6 cellular contexts compared by ENCODE assay signal in genomic region chr13:97891964-97892363, GRCh38.
A peak's percentile ranks its signal among the peaks of the same experiment; 100 is the strongest.
DNase-seq lines count a peak whose midpoint lies in the region; ATAC-seq and TF ChIP-seq lines count a peak whose summit lies in the region.
"Not testable (repeated sequence)": the region's sequence is repeated elsewhere in the genome, so short reads cannot be mapped to it uniquely, and the experiment has no call there.

No MANE protein-coding gene starts in this region.

- peak overlapping the region; percentile 16; the same call in 1 of the 2 replicates for H2AFZ ChIP-seq in GM23248
- H2AFZ ChIP-seq in mesenchymal stem cell (ENCODE audit: low read depth, low read length) = not testable (repeated sequence)

- not testable (repeated sequence) for H3K4me2 ChIP-seq in GM23248 (ENCODE audit: unreplicated experiment); mesenchymal stem cell (ENCODE audit: low read length, poor library complexity, severe bottlenecking)

- not testable (repeated sequence) for H3K4me3 ChIP-seq in GM23248; mesenchymal stem cell (ENCODE audit: insufficient read depth in 1 of 2, low read depth in 1 of 2, low read length in 2 of 2)

- peak overlapping the region; percentile 62 for H3K27ac ChIP-seq in GM23248
- not testable (repeated sequence) for H3K27ac ChIP-seq in mesenchymal stem cell (ENCODE audit: low read length, poor library complexity, severe bottlenecking)

- peak overlapping the region; percentile 12 for H3K27ac Mint-ChIP-seq in chondrocyte (ENCODE audit: unreplicated experiment)
- H3K27ac Mint-ChIP-seq in stimulated activated naive B cell treated with anti-CD40 and anti-IgM and Interleukin-4, amounts not matched to agents 10 μg/mL and 1 μg/mL and 100 μg/mL, for 72 hours = peak overlapping the region; percentile 32

- not testable (repeated sequence) for H3K4ac ChIP-seq in mesenchymal stem cell (ENCODE audit: low read depth in 1 of 2, low read length in 2 of 2)

- H2AK5ac ChIP-seq in mesenchymal stem cell (ENCODE audit: low read length, severe bottlenecking) = not testable (repeated sequence)

- not testable (repeated sequence) for H3K36me3 Mint-ChIP-seq in chondrocyte (ENCODE audit: low read depth); stimulated activated naive B cell treated with anti-CD40 and anti-IgM and Interleukin-4, amounts not matched to agents 10 μg/mL and 1 μg/mL and 100 μg/mL, for 72 hours

- TF ChIP-seq CTCF in chondrocyte (IDR thresholded peaks at IDR 0.05) = not testable (repeated sequence)

- DNase-seq in GM23248 (peak; percentile 10), fibroblast of gingiva (ENCODE audit: low read depth) (peak; percentile 37)
- DNase-seq in chondrocyte (ENCODE audit: low spot score); mesenchymal stem cell; stimulated activated naive B cell treated with anti-CD40 and anti-IgM and Interleukin-4, amounts not matched to agents 10 μg/mL and 1 μg/mL and 100 μg/mL, for 72 hours: not testable (repeated sequence)

- not testable (repeated sequence) for H4K91ac ChIP-seq in mesenchymal stem cell (ENCODE audit: low read length)

- not testable (repeated sequence) for H3K79me1 ChIP-seq in mesenchymal stem cell (replicated peaks; ENCODE audit: low read length, poor library complexity, severe bottlenecking)

- not testable (repeated sequence) for H3K23ac ChIP-seq in mesenchymal stem cell (ENCODE audit: low read length in 2 of 2)

- not testable (repeated sequence) for H3K14ac ChIP-seq in mesenchymal stem cell (ENCODE audit: low read length in 2 of 2)

- not testable (repeated sequence) for H4K8ac ChIP-seq in mesenchymal stem cell (ENCODE audit: low read length)

- not testable (repeated sequence) for H3K9me3 ChIP-seq in GM23248 (ENCODE audit: low read depth)
- H3K9me3 ChIP-seq in mesenchymal stem cell (ENCODE audit: control insufficient read depth, low read length) = peaks cover 11% of the 10 kb centered on the region

- not testable (repeated sequence) for H3K36me3 ChIP-seq in GM23248 (ENCODE audit: low read depth); mesenchymal stem cell (ENCODE audit: control insufficient read depth in 1 of 2, insufficient read depth in 2 of 2, low read depth in 1 of 2, low read length in 2 of 2)

- not testable (repeated sequence) for H3F3A ChIP-seq in GM23248 (ENCODE audit: insufficient read depth)

- not testable (repeated sequence) for H4K20me1 ChIP-seq in GM23248 (ENCODE audit: insufficient read depth)

- H3K4me1 ChIP-seq in GM23248 (ENCODE audit: insufficient read depth) = peaks cover 21% of the 10 kb centered on the region
- H3K4me1 ChIP-seq in mesenchymal stem cell (ENCODE audit: control insufficient read depth, insufficient read depth, low read depth, low read length) = not testable (repeated sequence)

- not testable (repeated sequence) for H3K18ac ChIP-seq in mesenchymal stem cell (ENCODE audit: low read depth in 1 of 2, low read length in 2 of 2)

- ATAC-seq in SK-N-SH treated with all-trans-retinoic acid at 6 μM for 48 hours = peak; percentile 26; the same call in 1 of the 3 replicates
- not testable (repeated sequence) for ATAC-seq in stimulated activated naive B cell treated with anti-CD40 and anti-IgM and Interleukin-4, amounts not matched to agents 10 μg/mL and 1 μg/mL and 100 μg/mL, for 72 hours (replicated peaks)

- not testable (repeated sequence) for H3K4me1 Mint-ChIP-seq in chondrocyte (ENCODE audit: low read depth); stimulated activated naive B cell treated with anti-CD40 and anti-IgM and Interleukin-4, amounts not matched to agents 10 μg/mL and 1 μg/mL and 100 μg/mL, for 72 hours

- not testable (repeated sequence) for H2BK120ac ChIP-seq in mesenchymal stem cell (ENCODE audit: low read depth, low read length)

- not testable (repeated sequence) for H2BK15ac ChIP-seq in mesenchymal stem cell (ENCODE audit: low read depth, poor library complexity, severe bottlenecking)

- not testable (repeated sequence) for H2BK5ac ChIP-seq in mesenchymal stem cell (ENCODE audit: low read depth, low read length, poor library complexity, severe bottlenecking)

- in situ Hi-C loops in GM23248 (cut with MboI) = not testable (repeated sequence)

- H3K27me3 Mint-ChIP-seq in chondrocyte (ENCODE audit: low read depth) = not testable (repeated sequence)
- peaks cover 12 to 19% of the 10 kb centered on the region in 2 donors for H3K27me3 Mint-ChIP-seq in stimulated activated naive B cell treated with anti-CD40 and anti-IgM and Interleukin-4, amounts not matched to agents 10 μg/mL and 1 μg/mL and 100 μg/mL, for 72 hours

- not testable (repeated sequence) for H3K9me2 ChIP-seq in GM23248 (ENCODE audit: insufficient read depth)

- WGBS in GM23248 (ENCODE audit: low coverage in 1 of 2, low lambda C conversion rate in 2 of 2, missing lambda C conversion rate in 2 of 2), 2 experiments = 41 to 46% methylated on average over 7 to 8 of the region's 8 CpGs
- 95% methylated on average over 6 of the region's 8 CpGs for WGBS in mesenchymal stem cell

- H3K27me3 ChIP-seq in GM23248 (replicated peaks; ENCODE audit: insufficient read depth); mesenchymal stem cell (ENCODE audit: control insufficient read depth in 1 of 2, insufficient read depth in 1 of 2, low read length in 2 of 2): not testable (repeated sequence)

- H3K9me3 Mint-ChIP-seq in chondrocyte (ENCODE audit: low read depth) = peaks cover 22% of the 10 kb centered on the region
- peaks cover 12% of the 10 kb centered on the region in 2 donors for H3K9me3 Mint-ChIP-seq in stimulated activated naive B cell treated with anti-CD40 and anti-IgM and Interleukin-4, amounts not matched to agents 10 μg/mL and 1 μg/mL and 100 μg/mL, for 72 hours

- H3K9ac ChIP-seq in GM23248 = not testable (repeated sequence)
- H3K9ac ChIP-seq in mesenchymal stem cell (ENCODE audit: low read length) = peak overlapping the region; percentile 87

- H2BK12ac ChIP-seq in mesenchymal stem cell (ENCODE audit: low read length in 2 of 2) = not testable (repeated sequence)

- H3K79me2 ChIP-seq in GM23248 (ENCODE audit: insufficient read depth) = not testable (repeated sequence)

- H3K4me3 Mint-ChIP-seq in chondrocyte (ENCODE audit: unreplicated experiment); stimulated activated naive B cell treated with anti-CD40 and anti-IgM and Interleukin-4, amounts not matched to agents 10 μg/mL and 1 μg/mL and 100 μg/mL, for 72 hours: not testable (repeated sequence)
